Comparison of ENCODE assay signal across 8 cellular contexts in the genomic region with DNA sequence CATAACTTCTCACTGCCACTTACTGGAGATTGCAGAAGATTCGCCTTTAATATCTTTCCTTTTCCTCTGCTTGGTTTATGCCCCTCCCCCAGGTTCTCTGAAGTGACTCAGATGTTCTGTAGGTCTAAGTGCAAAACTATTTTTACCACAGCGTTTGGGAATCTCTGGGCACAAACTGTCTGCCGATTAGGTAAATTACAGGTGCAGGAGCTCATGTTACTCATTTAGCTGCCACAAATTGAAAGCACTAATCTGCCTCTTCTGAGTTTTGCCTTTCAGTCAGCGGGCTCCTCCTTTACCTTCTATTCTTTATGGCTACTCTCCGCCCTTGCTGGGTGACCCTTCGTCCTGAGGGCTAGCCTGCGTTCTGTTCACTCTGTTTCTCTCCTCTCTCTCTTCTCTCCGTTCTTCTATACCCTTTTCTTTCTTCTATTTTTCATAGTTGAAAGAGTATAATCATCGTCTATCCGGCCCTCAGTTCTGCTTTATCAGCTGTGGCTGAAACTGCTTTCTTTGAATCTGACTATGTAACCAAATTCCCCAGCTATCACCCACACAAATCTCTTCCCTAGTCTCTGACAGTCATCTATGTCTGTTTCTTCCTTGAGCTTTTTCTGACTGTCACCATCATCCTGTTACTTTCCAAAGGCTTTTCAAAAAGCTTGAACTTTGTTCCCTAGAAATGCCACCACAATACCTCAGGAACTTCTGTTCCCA. TPM values are rescaled to one million over a fixed set of nuclear protein-coding genes. Genes with fewer than 3 reads are reported as not detected.
A peak's percentile ranks its signal among the peaks of the same experiment; 100 is the strongest.
DNase-seq lines count a peak whose midpoint lies in the region; ATAC-seq, FAIRE-seq and TF ChIP-seq lines count a peak whose summit lies in the region.

No MANE protein-coding gene starts in this region.

- peak; percentile 33 to 56; a peak in 1 of 6 replicates for ATAC-seq in A549
- peak; percentile 86 for ATAC-seq in GM19455 (IDR thresholded peaks at IDR 0.05; ENCODE audit: unreplicated experiment)
- ATAC-seq in HG03442 (IDR thresholded peaks at IDR 0.05; ENCODE audit: unreplicated experiment) = peak; percentile 87

- no peaks in the 10 kb centered on the region for H3K9me3 ChIP-seq in A549
- no peaks in the 10 kb centered on the region for H3K9me3 ChIP-seq in prostate gland

- H3K36me3 ChIP-seq in prostate gland = no peaks in the 10 kb centered on the region

- H3K27ac ChIP-seq in A549 (no peak overlapping the region), prostate gland (no peak overlapping the region)

- no peak for FAIRE-seq in A549 (lab: Jason Lieb, UNC)

- POLR2A ChIA-PET in A549 (lab: Yijun Ruan, JAX) = no interaction called here

- CTCF ChIA-PET in A549 (lab: Yijun Ruan, JAX) = no interaction called here

- TF ChIP-seq POLR2A in A549 (IDR thresholded peaks at IDR 0.05; ENCODE audit: low read length) (no peak), prostate gland (IDR thresholded peaks at IDR 0.05) (no peak)

- intact Hi-C loops in prostate gland (cut with DNase I) = no loop called here

- no peak for DNase-seq in A549 (ENCODE audit: low read depth in 1 of 2, low spot score in 1 of 2)
- peak; percentile 23 for DNase-seq in astrocyte of the cerebellum (ENCODE audit: low read depth)
- DNase-seq in non-pigmented ciliary epithelial cell (ENCODE audit: low read depth) = peak; percentile 56
- DNase-seq in prostate gland (ENCODE audit: low spot score) = no peak
- no peak for DNase-seq in NCI-H1048 (lab: John Stamatoyannopoulos, UW)
- no peak for DNase-seq in NCI-H82 (lab: John Stamatoyannopoulos, UW)

- no peak for TF ChIP-seq RAD21 in A549 (conservative IDR thresholded peaks at IDR 0.05 in 1 of 2, IDR thresholded peaks at IDR 0.05 in 1 of 2)

- H3K4me1 ChIP-seq in A549 (no peaks in the 10 kb centered on the region), prostate gland (replicated peaks) (no peaks in the 10 kb centered on the region)

- WGBS in A549 (ENCODE audit: missing lambda C conversion rate) = 45% methylated on average over 10 of the region's 10 CpGs
- 50% methylated on average over 10 of the region's 10 CpGs for WGBS in prostate gland

- in situ Hi-C loops in astrocyte of the cerebellum (cut with HindIII; ENCODE audit: low sequenced_read_pairs) = no loop called here

- TF ChIP-seq CTCF in A549 (IDR thresholded peaks at IDR 0.05) (no peak), astrocyte of the cerebellum (IDR thresholded peaks at IDR 0.05; ENCODE audit: low read depth, low read length, missing control alignments) (no peak), prostate gland (IDR thresholded peaks at IDR 0.05) (no peak)

- no peak for TF ChIP-seq EP300 in A549 (IDR thresholded peaks at IDR 0.05)

- no peaks in the 10 kb centered on the region for H3K27me3 ChIP-seq in prostate gland (replicated peaks; ENCODE audit: insufficient read depth)

- peak overlapping the region; percentile 51 for H3K4me2 ChIP-seq in A549

- no peak overlapping the region for H3K4me3 ChIP-seq in A549
- no peak overlapping the region for H3K4me3 ChIP-seq in astrocyte of the cerebellum (ENCODE audit: low read depth, low read length)
- H3K4me3 ChIP-seq in prostate gland = no peak overlapping the region

TF ChIP-seq in A549, 52 proteins besides CTCF, POLR2A, EP300 and RAD21:
- TF ChIP-seq BHLHE40 (IDR thresholded peaks at IDR 0.05; ENCODE audit: low read depth, low read length) (no peak), HEYL (CRISPR knock-in tag; IDR thresholded peaks at IDR 0.05) (no peak), RNF2 (IDR thresholded peaks at IDR 0.05; ENCODE audit: borderline replicate concordance, low read depth) (no peak), FOXS1 (CRISPR knock-in tag; IDR thresholded peaks at IDR 0.05) (no peak), SMC3 (IDR thresholded peaks at IDR 0.05) (no peak), ESRRA (IDR thresholded peaks at IDR 0.05; ENCODE audit: borderline replicate concordance, low read length) (no peak), KDM1A (IDR thresholded peaks at IDR 0.05; ENCODE audit: low read depth) (no peak), MAFK (IDR thresholded peaks at IDR 0.05; ENCODE audit: partially characterized antibody) (no peak)
- TF ChIP-seq, protein P1, sequence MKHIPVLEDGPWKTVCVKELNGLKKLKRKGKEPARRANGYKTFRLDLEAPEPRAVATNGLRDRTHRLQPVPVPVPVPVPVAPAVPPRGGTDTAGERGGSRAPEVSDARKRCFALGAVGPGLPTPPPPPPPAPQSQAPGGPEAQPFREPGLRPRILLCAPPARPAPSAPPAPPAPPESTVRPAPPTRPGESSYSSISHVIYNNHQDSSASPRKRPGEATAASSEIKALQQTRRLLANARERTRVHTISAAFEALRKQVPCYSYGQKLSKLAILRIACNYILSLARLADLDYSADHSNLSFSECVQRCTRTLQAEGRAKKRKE (CRISPR knock-in tag; IDR thresholded peaks at IDR 0.05; ENCODE audit: low read depth) = no peak

RNA-seq across cellular contexts. Expression of a gene that starts 4.4 kb away (rescaled TPM):
- polyA plus RNA-seq in A549 (2011; rRNA removed) (not detected in 2 replicates), A549 (2017; fragmentation: RNase III; extraction: RNeasy Plus Mini Kit Qiagen cat#74134 plus additional on column Dnase treatment) (not detected in 3 replicates)
- not detected in 2 replicates for polyA plus RNA-seq in A549 (2012; cell fraction: cytosol; rRNA removed)
- polyA plus RNA-seq in A549 (2012; cell fraction: nucleus; rRNA removed) = not detected in 2 replicates
- polyA minus RNA-seq in A549 (2011; rRNA and poly(A)+ RNA removed) = not detected in 2 replicates
- 1 to 10 TPM in 1 of 2 donors, not detected in 1; 2.5 TPM for total RNA-seq in prostate gland

RNA-seq across cellular contexts. Expression of a gene that starts 13.7 kb away (rescaled TPM):
- polyA plus RNA-seq in A549 (2011; rRNA removed) (not detected in 2 replicates), A549 (2017; fragmentation: RNase III; extraction: RNeasy Plus Mini Kit Qiagen cat#74134 plus additional on column Dnase treatment) (not detected in 3 replicates)
- polyA plus RNA-seq in A549 (2012; cell fraction: cytosol; rRNA removed) = not detected in 2 replicates
- not detected in 2 replicates for polyA plus RNA-seq in A549 (2012; cell fraction: nucleus; rRNA removed)
- polyA minus RNA-seq in A549 (2011; rRNA and poly(A)+ RNA removed) = not detected in 2 replicates
- total RNA-seq in prostate gland = 1 to 10 TPM in 1 of 2 donors, not detected in 1; 4.1 TPM

Comparison
In these comparisons a context has a peak if more than half of its experiments do, and no peak if none do; other contexts are left out.
1. DNase-seq: peak in astrocyte of the cerebellum (single experiment) and non-pigmented ciliary epithelial cell (single experiment); none in A549 (0 of 2), prostate gland (single experiment), NCI-H1048 (single experiment) and NCI-H82 (single experiment).
2. Peak in every context shown above with its lines, with median percentiles within 50 percentile points of each other: ATAC-seq.